In genomic region chr2:78994789-78995188, GRCh38 we compare ENCODE assay signal across 36 cellular contexts. TPM values are rescaled to one million over a fixed set of nuclear protein-coding genes. Genes with fewer than 3 reads are reported as not detected.
"Had no signal": no experiment of that assay in that cellular context is flagged by ENCODE, and none has a peak within 500 bp of the region (broad histone marks: within the 10 kb centered on the region; RNA-seq: fewer than 3 reads in every experiment).

No MANE protein-coding gene starts in this region.

- H3K27ac Mint-ChIP-seq: activated CD4-positive, alpha-beta memory T cell treated with anti-CD3 and anti-CD28 coated beads, Interleukin-2, amount 10 ng/mL, durations not matched to agents 7 days and 5 days; activated CD4-positive, alpha-beta T cell treated with anti-CD3 and anti-CD28 coated beads, Interleukin-2, amount 10 ng/mL, durations not matched to agents 7 days and 5 days; activated naive CD8-positive, alpha-beta T cell; activated T-cell treated with anti-CD3 and anti-CD28 coated beads, Interleukin-2, amount 50 U/mL, for 24 hours; activated T-cell treated with anti-CD3 and anti-CD28 coated beads, Interleukin-2, amount 50 U/mL, for 72 hours; effector memory CD8-positive, alpha-beta T cell; WTC11 had no signal

- ATAC-seq: activated T-cell treated with anti-CD3 and anti-CD28 coated beads, Interleukin-2, amount 50 U/mL, for 72 hours; effector memory CD8-positive, alpha-beta T cell; gastroesophageal sphincter; heart right ventricle; WTC11 had no signal

- H3K36me3 ChIP-seq: esophagus squamous epithelium, gastroesophageal sphincter, heart right ventricle had no signal

- H3K27ac ChIP-seq: epithelial cell of prostate, esophagus squamous epithelium, gastroesophageal sphincter, heart right ventricle, VCaP had no signal

- H3K4me1 Mint-ChIP-seq: activated CD4-positive, alpha-beta memory T cell treated with anti-CD3 and anti-CD28 coated beads, Interleukin-2, amount 10 ng/mL, durations not matched to agents 7 days and 5 days; activated CD4-positive, alpha-beta T cell treated with anti-CD3 and anti-CD28 coated beads, Interleukin-2, amount 10 ng/mL, durations not matched to agents 7 days and 5 days had no signal

- H3K9me3 ChIP-seq: esophagus squamous epithelium, gastroesophageal sphincter, heart right ventricle had no signal

- H3K4me3 Mint-ChIP-seq: activated CD4-positive, alpha-beta memory T cell treated with anti-CD3 and anti-CD28 coated beads, Interleukin-2, amount 10 ng/mL, durations not matched to agents 7 days and 5 days; activated CD4-positive, alpha-beta T cell treated with anti-CD3 and anti-CD28 coated beads, Interleukin-2, amount 10 ng/mL, durations not matched to agents 7 days and 5 days; activated naive CD8-positive, alpha-beta T cell; activated T-cell treated with anti-CD3 and anti-CD28 coated beads, Interleukin-2, amount 50 U/mL, for 24 hours; activated T-cell treated with anti-CD3 and anti-CD28 coated beads, Interleukin-2, amount 50 U/mL, for 72 hours; effector memory CD8-positive, alpha-beta T cell had no signal

- H3K9me3 Mint-ChIP-seq: activated CD4-positive, alpha-beta T cell treated with anti-CD3 and anti-CD28 coated beads, Interleukin-2, amount 10 ng/mL, durations not matched to agents 7 days and 5 days; WTC11 had no signal

- H3K4me3 ChIP-seq: esophagus squamous epithelium, gastroesophageal sphincter, heart right ventricle had no signal

- H3K36me3 Mint-ChIP-seq: WTC11 had no signal

- DNase-seq: activated CD4-positive, alpha-beta memory T cell treated with anti-CD3 and anti-CD28 coated beads, Interleukin-2, amount 10 ng/mL, durations not matched to agents 7 days and 5 days; activated CD4-positive, alpha-beta T cell treated with anti-CD3 and anti-CD28 coated beads for 1 hour; activated CD4-positive, alpha-beta T cell treated with anti-CD3 and anti-CD28 coated beads for 4 hours; activated CD4-positive, alpha-beta T cell treated with anti-CD3 and anti-CD28 coated beads, Interleukin-2, amount 10 ng/mL, durations not matched to agents 7 days and 5 days; activated CD4-positive, alpha-beta T cell treated with anti-CD3 and anti-CD28 coated beads, Interleukin-2, amount 50 U/mL, for 4 hours; activated CD8-positive, alpha-beta memory T cell treated with anti-CD3 and anti-CD28 coated beads, Interleukin-2, amount 50 U/mL, for 48 hours; activated gamma-delta T cell; activated naive CD4-positive, alpha-beta T cell; activated naive CD4-positive, alpha-beta T cell treated with anti-CD3 and anti-CD28 coated beads, Interleukin-2, amount 50 U/mL, for 16 hours; activated T-cell treated with anti-CD3 and anti-CD28 coated beads for 4 hours; activated T-cell treated with anti-CD3 and anti-CD28 coated beads, Interleukin-2, amount 50 U/mL, for 24 hours; activated T-cell treated with anti-CD3 and anti-CD28 coated beads, Interleukin-2, amount 50 U/mL, for 72 hours; amniotic stem cell; anterior cingulate cortex; caudate nucleus; cortex of kidney; dermis blood vessel endothelial cell; effector CD4-positive, alpha-beta T cell; effector memory CD8-positive, alpha-beta T cell; esophagus squamous epithelium; foreskin melanocyte; heart right ventricle; T-helper 2 cell had no signal

RNA-seq across cellular contexts. Expression of gene REG3G, which starts 30.7 kb away (rescaled TPM):
- total RNA-seq: activated CD4-positive, alpha-beta memory T cell treated with anti-CD3 and anti-CD28 coated beads, Interleukin-2, amount 10 ng/mL, durations not matched to agents 7 days and 5 days; activated CD4-positive, alpha-beta T cell treated with anti-CD3 and anti-CD28 coated beads, Interleukin-2, amount 10 ng/mL, durations not matched to agents 7 days and 5 days; activated T-cell treated with anti-CD3 and anti-CD28 coated beads, Interleukin-2, amount 50 U/mL, for 72 hours; astrocyte; chondrocyte; dermis blood vessel endothelial cell; endothelial cell of umbilical vein; esophagus squamous epithelium; fibroblast of lung; fibroblast of villous mesenchyme; gastroesophageal sphincter; glomerular endothelial cell; T-helper 1 cell treated with Interleukin-12 subunit alpha and Interleukin-12 subunit beta and Interleukin-4 antibody, amounts not matched to agents 30 ng/mL and 1 ng/mL, for 36 hours had no signal
- polyA plus RNA-seq: endothelial cell of umbilical vein, esophagus, fibroblast of lung had no signal
